ENCODE assay signal across 8 cellular contexts in the genomic region with DNA sequence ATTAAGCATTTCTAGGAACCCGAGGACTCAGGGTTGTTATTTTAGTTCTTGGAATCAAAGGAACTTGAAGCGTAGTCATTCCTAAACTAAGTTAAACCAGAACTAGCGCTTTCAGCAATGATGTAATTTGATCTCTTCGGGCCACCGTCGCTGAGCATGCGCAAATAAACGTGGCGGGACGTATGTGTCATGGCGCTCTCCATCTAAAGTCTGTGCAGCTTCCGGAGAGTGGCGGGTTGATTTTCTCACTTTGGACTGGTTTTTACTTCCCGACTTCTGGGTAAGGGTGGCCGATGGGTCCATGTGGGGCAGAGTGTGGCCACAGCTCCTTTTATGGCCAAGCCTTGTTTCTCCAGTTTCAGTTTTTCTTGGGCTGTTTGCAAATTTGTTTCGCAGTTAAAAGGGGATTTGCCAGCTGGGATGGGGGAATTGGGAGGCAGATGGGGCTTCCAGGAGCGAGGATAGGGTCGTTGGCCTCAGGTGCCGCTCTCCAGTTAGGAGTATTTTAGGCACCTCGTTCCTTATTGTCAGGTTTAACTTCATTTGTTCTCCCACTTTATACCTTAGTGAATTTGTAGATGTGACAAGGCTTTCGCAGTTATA. TPM values are rescaled to one million over a fixed set of nuclear protein-coding genes. Genes with fewer than 3 reads are reported as not detected.
A peak's percentile ranks its signal among the peaks of the same experiment; 100 is the strongest.
DNase-seq lines count a peak whose midpoint lies in the region; ATAC-seq and TF ChIP-seq lines count a peak whose summit lies in the region.

A gene (plus strand): TSS at position 163 of the 603 bp plus-strand sequence. CDS start 11,894 bp downstream, outside the sequence.

- H2AFZ ChIP-seq in osteoblast (ENCODE audit: low read length): peak within 1 kb of the TSS; percentile 88

- H3K4me3 Mint-ChIP-seq in activated naive CD4-positive, alpha-beta T cell treated with anti-CD3 and anti-CD28 coated beads, Interleukin-2, amount 50 U/mL, for 24 hours: peak within 1 kb of the TSS; percentile 99
- peak within 1 kb of the TSS; percentile 96 for H3K4me3 Mint-ChIP-seq in glutamatergic neuron (ENCODE audit: unreplicated experiment)

- DNase-seq in GM06990 (ENCODE audit: extremely low read depth, insufficient read length): peak; percentile 69
- peak; percentile 70 for DNase-seq in NCI-H1092 (lab: John Stamatoyannopoulos, UW)
- DNase-seq in glutamatergic neuron: peak; percentile 88
- DNase-seq in osteoblast (ENCODE audit: insufficient read length, low spot score, missing footprints): peak; percentile 82
- peak; percentile 66 for DNase-seq in thoracic aorta (ENCODE audit: low spot score)

- H3K27ac ChIP-seq in osteoblast (ENCODE audit: low read depth, low read length): peak within 1 kb of the TSS; percentile 78
- H3K27ac ChIP-seq in thoracic aorta: peak within 1 kb of the TSS; percentile 85 to 86

- H3K4me1 Mint-ChIP-seq in activated naive CD4-positive, alpha-beta T cell treated with anti-CD3 and anti-CD28 coated beads, Interleukin-2, amount 50 U/mL, for 24 hours: peaks cover 42% of the 10 kb centered on the region
- H3K4me1 Mint-ChIP-seq in glutamatergic neuron (ENCODE audit: low read depth, unreplicated experiment): peaks cover 6% of the 10 kb centered on the region

- no peaks in the 10 kb centered on the region for H3K36me3 ChIP-seq in GM06990 (ENCODE audit: control insufficient read depth, insufficient read depth, low read length)
- H3K36me3 ChIP-seq in osteoblast (ENCODE audit: insufficient read depth, low read length): no peaks in the 10 kb centered on the region
- peaks cover 4% of the 10 kb centered on the region for H3K36me3 ChIP-seq in thoracic aorta

- no peaks in the 10 kb centered on the region for H3K27me3 ChIP-seq in GM06990 (replicated peaks; ENCODE audit: control insufficient read depth, insufficient read depth, low read length)
- H3K27me3 ChIP-seq in osteoblast (ENCODE audit: insufficient read depth, low read length): no peaks in the 10 kb centered on the region
- no peaks in the 10 kb centered on the region for H3K27me3 ChIP-seq in thoracic aorta (replicated peaks; ENCODE audit: insufficient read depth)

- peaks cover 35% of the 10 kb centered on the region for H3K79me2 ChIP-seq in osteoblast (ENCODE audit: insufficient read depth, low read length)

- no peaks in the 10 kb centered on the region for H4K20me1 ChIP-seq in osteoblast (ENCODE audit: insufficient read depth, low read length)

- H3K4me3 ChIP-seq in GM06990 (replicated peaks; ENCODE audit: low read depth, low read length) (peak within 1 kb of the TSS; percentile 81), osteoblast (ENCODE audit: insufficient read depth, low read length) (peak within 1 kb of the TSS; percentile 80), thoracic aorta (peak within 1 kb of the TSS; percentile 77)

- H3K36me3 Mint-ChIP-seq in activated naive CD4-positive, alpha-beta T cell treated with anti-CD3 and anti-CD28 coated beads, Interleukin-2, amount 50 U/mL, for 24 hours: peaks cover 10% of the 10 kb centered on the region
- no peaks in the 10 kb centered on the region for H3K36me3 Mint-ChIP-seq in glutamatergic neuron (ENCODE audit: unreplicated experiment)

- H3K9me3 Mint-ChIP-seq in activated naive CD4-positive, alpha-beta T cell treated with anti-CD3 and anti-CD28 coated beads, Interleukin-2, amount 50 U/mL, for 24 hours: no peaks in the 10 kb centered on the region
- H3K9me3 Mint-ChIP-seq in glutamatergic neuron (ENCODE audit: unreplicated experiment): peaks cover 4% of the 10 kb centered on the region

- H3K4me1 ChIP-seq in osteoblast (ENCODE audit: insufficient read depth, low read length) (peaks cover 8% of the 10 kb centered on the region), thoracic aorta (ENCODE audit: control insufficient read depth in 1 of 2, low read depth in 2 of 2) (peaks cover 10 to 29% of the 10 kb centered on the region in 2 donors)

- H3K4me2 ChIP-seq in osteoblast (ENCODE audit: insufficient read depth, low read length): peak within 1 kb of the TSS; percentile 87

- H3K27ac Mint-ChIP-seq in activated naive CD4-positive, alpha-beta T cell treated with anti-CD3 and anti-CD28 coated beads, Interleukin-2, amount 50 U/mL, for 24 hours: peak within 1 kb of the TSS; percentile 99
- H3K27ac Mint-ChIP-seq in glutamatergic neuron (ENCODE audit: unreplicated experiment): peak within 1 kb of the TSS; percentile 98

- no peak for TF ChIP-seq CTCF in GM06990 (IDR thresholded peaks at IDR 0.05; ENCODE audit: insufficient read depth, low read length, poor library complexity, severe bottlenecking)
- no peak for TF ChIP-seq CTCF in glutamatergic neuron (IDR thresholded peaks at IDR 0.05; ENCODE audit: partially characterized antibody, unreplicated experiment)
- TF ChIP-seq CTCF in osteoblast (IDR thresholded peaks at IDR 0.05; ENCODE audit: extremely low read depth, low read depth, low read length): no peak
- no peak for TF ChIP-seq CTCF in thoracic aorta (IDR thresholded peaks at IDR 0.05)

- ATAC-seq in HG02588 (IDR thresholded peaks at IDR 0.05; ENCODE audit: unreplicated experiment) (peak; percentile 75), SK-N-SH treated with all-trans-retinoic acid at 6 μM for 48 hours (peak; percentile 93), thoracic aorta (ENCODE audit: insufficient number of reproducible peaks, low FRiP score, low read depth) (peak; percentile 38)

- H3K27me3 Mint-ChIP-seq in activated naive CD4-positive, alpha-beta T cell treated with anti-CD3 and anti-CD28 coated beads, Interleukin-2, amount 50 U/mL, for 24 hours: peaks cover 1% of the 10 kb centered on the region
- H3K27me3 Mint-ChIP-seq in glutamatergic neuron (ENCODE audit: unreplicated experiment): peaks cover 4% of the 10 kb centered on the region

- no peaks in the 10 kb centered on the region for H3K9me3 ChIP-seq in osteoblast (ENCODE audit: low read depth, low read length)
- no peaks in the 10 kb centered on the region for H3K9me3 ChIP-seq in thoracic aorta

TF ChIP-seq in SK-N-SH treated with all-trans-retinoic acid at 6 μM for 48 hours, 23 proteins besides CTCF, POLR2A, EP300 and RAD21:
- TF ChIP-seq RARB (CRISPR knock-in tag; IDR thresholded peaks at IDR 0.05) (no peak), OSR1 (CRISPR knock-in tag; IDR thresholded peaks at IDR 0.05) (no peak), PPARA (CRISPR knock-in tag; IDR thresholded peaks at IDR 0.05; ENCODE audit: borderline replicate concordance) (no peak), ISL1 (CRISPR knock-in tag; IDR thresholded peaks at IDR 0.05) (no peak), GLIS3 (CRISPR knock-in tag; IDR thresholded peaks at IDR 0.05) (no peak)
- TF ChIP-seq, protein P1, sequence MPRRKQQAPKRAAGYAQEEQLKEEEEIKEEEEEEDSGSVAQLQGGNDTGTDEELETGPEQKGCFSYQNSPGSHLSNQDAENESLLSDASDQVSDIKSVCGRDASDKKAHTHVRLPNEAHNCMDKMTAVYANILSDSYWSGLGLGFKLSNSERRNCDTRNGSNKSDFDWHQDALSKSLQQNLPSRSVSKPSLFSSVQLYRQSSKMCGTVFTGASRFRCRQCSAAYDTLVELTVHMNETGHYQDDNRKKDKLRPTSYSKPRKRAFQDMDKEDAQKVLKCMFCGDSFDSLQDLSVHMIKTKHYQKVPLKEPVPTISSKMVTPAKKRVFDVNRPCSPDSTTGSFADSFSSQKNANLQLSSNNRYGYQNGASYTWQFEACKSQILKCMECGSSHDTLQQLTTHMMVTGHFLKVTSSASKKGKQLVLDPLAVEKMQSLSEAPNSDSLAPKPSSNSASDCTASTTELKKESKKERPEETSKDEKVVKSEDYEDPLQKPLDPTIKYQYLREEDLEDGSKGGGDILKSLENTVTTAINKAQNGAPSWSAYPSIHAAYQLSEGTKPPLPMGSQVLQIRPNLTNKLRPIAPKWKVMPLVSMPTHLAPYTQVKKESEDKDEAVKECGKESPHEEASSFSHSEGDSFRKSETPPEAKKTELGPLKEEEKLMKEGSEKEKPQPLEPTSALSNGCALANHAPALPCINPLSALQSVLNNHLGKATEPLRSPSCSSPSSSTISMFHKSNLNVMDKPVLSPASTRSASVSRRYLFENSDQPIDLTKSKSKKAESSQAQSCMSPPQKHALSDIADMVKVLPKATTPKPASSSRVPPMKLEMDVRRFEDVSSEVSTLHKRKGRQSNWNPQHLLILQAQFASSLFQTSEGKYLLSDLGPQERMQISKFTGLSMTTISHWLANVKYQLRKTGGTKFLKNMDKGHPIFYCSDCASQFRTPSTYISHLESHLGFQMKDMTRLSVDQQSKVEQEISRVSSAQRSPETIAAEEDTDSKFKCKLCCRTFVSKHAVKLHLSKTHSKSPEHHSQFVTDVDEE (CRISPR knock-in tag; IDR thresholded peaks at IDR 0.05): no peak
- TF ChIP-seq, protein P2, sequence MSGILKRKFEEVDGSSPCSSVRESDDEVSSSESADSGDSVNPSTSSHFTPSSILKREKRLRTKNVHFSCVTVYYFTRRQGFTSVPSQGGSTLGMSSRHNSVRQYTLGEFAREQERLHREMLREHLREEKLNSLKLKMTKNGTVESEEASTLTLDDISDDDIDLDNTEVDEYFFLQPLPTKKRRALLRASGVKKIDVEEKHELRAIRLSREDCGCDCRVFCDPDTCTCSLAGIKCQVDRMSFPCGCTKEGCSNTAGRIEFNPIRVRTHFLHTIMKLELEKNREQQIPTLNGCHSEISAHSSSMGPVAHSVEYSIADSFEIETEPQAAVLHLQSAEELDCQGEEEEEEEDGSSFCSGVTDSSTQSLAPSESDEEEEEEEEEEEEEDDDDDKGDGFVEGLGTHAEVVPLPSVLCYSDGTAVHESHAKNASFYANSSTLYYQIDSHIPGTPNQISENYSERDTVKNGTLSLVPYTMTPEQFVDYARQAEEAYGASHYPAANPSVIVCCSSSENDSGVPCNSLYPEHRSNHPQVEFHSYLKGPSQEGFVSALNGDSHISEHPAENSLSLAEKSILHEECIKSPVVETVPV (CRISPR knock-in tag; IDR thresholded peaks at IDR 0.05): no peak
- TF ChIP-seq, protein P3, sequence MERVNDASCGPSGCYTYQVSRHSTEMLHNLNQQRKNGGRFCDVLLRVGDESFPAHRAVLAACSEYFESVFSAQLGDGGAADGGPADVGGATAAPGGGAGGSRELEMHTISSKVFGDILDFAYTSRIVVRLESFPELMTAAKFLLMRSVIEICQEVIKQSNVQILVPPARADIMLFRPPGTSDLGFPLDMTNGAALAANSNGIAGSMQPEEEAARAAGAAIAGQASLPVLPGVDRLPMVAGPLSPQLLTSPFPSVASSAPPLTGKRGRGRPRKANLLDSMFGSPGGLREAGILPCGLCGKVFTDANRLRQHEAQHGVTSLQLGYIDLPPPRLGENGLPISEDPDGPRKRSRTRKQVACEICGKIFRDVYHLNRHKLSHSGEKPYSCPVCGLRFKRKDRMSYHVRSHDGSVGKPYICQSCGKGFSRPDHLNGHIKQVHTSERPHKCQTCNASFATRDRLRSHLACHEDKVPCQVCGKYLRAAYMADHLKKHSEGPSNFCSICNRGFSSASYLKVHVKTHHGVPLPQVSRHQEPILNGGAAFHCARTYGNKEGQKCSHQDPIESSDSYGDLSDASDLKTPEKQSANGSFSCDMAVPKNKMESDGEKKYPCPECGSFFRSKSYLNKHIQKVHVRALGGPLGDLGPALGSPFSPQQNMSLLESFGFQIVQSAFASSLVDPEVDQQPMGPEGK (CRISPR knock-in tag; IDR thresholded peaks at IDR 0.05; ENCODE audit: borderline replicate concordance): no peak

RNA-seq across cellular contexts. Expression of the gene that starts here (rescaled TPM):
- 24.8 TPM for total RNA-seq in glutamatergic neuron (ENCODE audit: unreplicated experiment)
- total RNA-seq in osteoblast: 17.4 and 18.5 TPM in 2 replicates
- total RNA-seq in thoracic aorta: 10 to 100 TPM in 1 of 2 donors, 1 to 10 TPM in 1; 8.5 to 14.6 TPM

Comparison
In these comparisons a context has a peak if more than half of its experiments do, and no peak if none do; other contexts are left out.
1. Peak in every context shown above with its lines: DNase-seq, ATAC-seq, H3K4me3 ChIP-seq and H3K27ac ChIP-seq.
2. ATAC-seq: peak in every context shown above with its lines; median percentile 93 in SK-N-SH treated with all-trans-retinoic acid at 6 μM for 48 hours; 75 in HG02588; 38 in thoracic aorta.